8 cellular contexts compared by ENCODE assay signal in genomic region chr20:25624500-25624939, GRCh38. TPM values are rescaled to one million over a fixed set of nuclear protein-coding genes. Genes with fewer than 3 reads are reported as not detected.
A peak's percentile ranks its signal among the peaks of the same experiment; 100 is the strongest.
DNase-seq lines count a peak whose midpoint lies in the region; ATAC-seq and TF ChIP-seq lines count a peak whose summit lies in the region.

No MANE protein-coding gene starts in this region.

- no peak for TF ChIP-seq EP300 in sigmoid colon (IDR thresholded peaks at IDR 0.05)

- H3K4me1 ChIP-seq in fibroblast of lung (ENCODE audit: control insufficient read depth, extremely low read depth, insufficient read depth, low read length) (no peaks in the 10 kb centered on the region), sigmoid colon (peaks cover 0 to 27% (median 13%) of the 10 kb centered on the region in 4 donors)

- no peak for ATAC-seq in SK-N-SH treated with all-trans-retinoic acid at 6 μM for 48 hours

- H4K20me1 ChIP-seq in fibroblast of lung (ENCODE audit: control insufficient read depth, extremely low read depth, insufficient read depth, low read length) = no peaks in the 10 kb centered on the region

- WGBS in sigmoid colon, 2 donors = 44 to 45% methylated on average over 17 of the region's 17 CpGs

- H3K27me3 ChIP-seq in fibroblast of lung (ENCODE audit: control insufficient read depth, insufficient read depth, low read length) (no peaks in the 10 kb centered on the region), sigmoid colon (no peaks in the 10 kb centered on the region)

- TF ChIP-seq CTCF in fibroblast of lung (conservative IDR thresholded peaks at IDR 0.05 in 1 of 2, IDR thresholded peaks at IDR 0.05 in 1 of 2; ENCODE audit: low read depth in 1 of 2, low read length in 2 of 2) = no peak
- TF ChIP-seq CTCF in sigmoid colon (IDR thresholded peaks at IDR 0.05) = no peak

- H3K36me3 ChIP-seq in fibroblast of lung (ENCODE audit: control insufficient read depth, insufficient read depth, low read length) (no peaks in the 10 kb centered on the region), sigmoid colon (no peaks in the 10 kb centered on the region)

- TF ChIP-seq POLR2A in sigmoid colon (IDR thresholded peaks at IDR 0.05) = no peak

- H3K4me2 ChIP-seq in fibroblast of lung (ENCODE audit: extremely low read depth, insufficient read depth, low read length) = peak overlapping the region; percentile 93

- peak overlapping the region; percentile 55 for H2AFZ ChIP-seq in fibroblast of lung (ENCODE audit: low read length)

- peak overlapping the region; percentile 75 for H3K9ac ChIP-seq in fibroblast of lung (ENCODE audit: insufficient read depth, low read length)

- H3K27ac ChIP-seq in fibroblast of lung (ENCODE audit: insufficient read depth, low read length) (peak overlapping the region; percentile 87), sigmoid colon (peak overlapping the region; percentile 83 to 97 (median 92))

- intact Hi-C loops in sigmoid colon (cut with DNase I) (loop anchor here (5.0 to 10.0 kb wide), 3 partner anchors 43 to 590 kb away; no protein-coding TSS in a partner anchor), posterior vena cava (cut with DNase I) (no loop called here)

- H3K4me3 ChIP-seq in fibroblast of lung (replicated peaks in 1 of 4; ENCODE audit: control extremely low read depth in 1 of 4, insufficient read depth in 1 of 4, low read depth in 3 of 4, low read length in 4 of 4) = peak overlapping the region; percentile 88 to 92 (median 90)
- peak overlapping the region; percentile 68 to 98 (median 78) for H3K4me3 ChIP-seq in sigmoid colon

- peaks cover 33% of the 10 kb centered on the region for H3K79me2 ChIP-seq in fibroblast of lung (ENCODE audit: control insufficient read depth, insufficient read depth, low read length)

- no peaks in the 10 kb centered on the region for H3K9me3 ChIP-seq in fibroblast of lung (ENCODE audit: control insufficient read depth, insufficient read depth, low read depth, low read length)
- H3K9me3 ChIP-seq in sigmoid colon = no peaks in the 10 kb centered on the region

- DNase-seq in DMS153 (lab: John Stamatoyannopoulos, UW) (peak; percentile 21), DMS153 treated with DMSO at 0.1 percent for 48 hours (lab: John Stamatoyannopoulos, UW; ENCODE audit: unreplicated experiment) (no peak), fibroblast of lung (ENCODE audit: low read depth in 2 of 2) (no peak), sigmoid colon (no peak), posterior vena cava (ENCODE audit: low spot score) (no peak), islet precursor cell (no peak)
- DNase-seq in effector CD8-positive, alpha-beta T cell (lab: John Stamatoyannopoulos, UW) = no peak

TF ChIP-seq in SK-N-SH treated with all-trans-retinoic acid at 6 μM for 48 hours, 23 proteins besides CTCF, POLR2A, EP300 and RAD21:
- TF ChIP-seq CSDC2 (CRISPR knock-in tag; IDR thresholded peaks at IDR 0.05) (no peak), ZFP3 (CRISPR knock-in tag; IDR thresholded peaks at IDR 0.05) (0 out of 2 replicates have a peak, but pooled peaks have one; percentile 72), PPARA (CRISPR knock-in tag; IDR thresholded peaks at IDR 0.05; ENCODE audit: borderline replicate concordance) (no peak)

RNA-seq across cellular contexts. Expression of gene NANP, which starts 0.7 kb away (rescaled TPM):
- total RNA-seq in fibroblast of lung (8.8 and 9.5 TPM in 2 replicates), sigmoid colon (1 to 10 TPM; 3.9 to 5.7 (median 4.8) TPM), posterior vena cava (1 to 10 TPM; 4.5 to 6.1 TPM)
- polyA plus RNA-seq in fibroblast of lung (9.4 and 9.9 TPM in 2 replicates), sigmoid colon (1 to 10 TPM; 1.2 to 2.7 (median 2.3) TPM)
- polyA plus RNA-seq in fibroblast of lung (2012) = 5.8 and 6.2 TPM in 2 replicates
- 2.7 and 3.9 TPM in 2 replicates for polyA minus RNA-seq in fibroblast of lung (ENCODE audit: low replicate concordance)

RNA-seq across cellular contexts. Expression of gene NINL, which starts 39.2 kb away (rescaled TPM):
- 11.3 and 16.3 TPM in 2 replicates for total RNA-seq in fibroblast of lung
- polyA plus RNA-seq in fibroblast of lung = 4.4 TPM in 2 replicates
- polyA plus RNA-seq in fibroblast of lung (2012) = 3.8 and 4.3 TPM in 2 replicates
- polyA minus RNA-seq in fibroblast of lung (ENCODE audit: low replicate concordance) = 1.4 and 2.9 TPM in 2 replicates
- total RNA-seq in sigmoid colon = 10 to 100 TPM in 2 of 4 donors, 1 to 10 TPM in 2; 9.6 to 19.9 (median 12.8) TPM
- polyA plus RNA-seq in sigmoid colon = 1 to 10 TPM; 2.4 to 3.8 (median 3.2) TPM
- total RNA-seq in posterior vena cava = 1 to 10 TPM; 4.2 to 7.4 TPM
